ENCODE assay signal across 1 cellular context in the genomic region with DNA sequence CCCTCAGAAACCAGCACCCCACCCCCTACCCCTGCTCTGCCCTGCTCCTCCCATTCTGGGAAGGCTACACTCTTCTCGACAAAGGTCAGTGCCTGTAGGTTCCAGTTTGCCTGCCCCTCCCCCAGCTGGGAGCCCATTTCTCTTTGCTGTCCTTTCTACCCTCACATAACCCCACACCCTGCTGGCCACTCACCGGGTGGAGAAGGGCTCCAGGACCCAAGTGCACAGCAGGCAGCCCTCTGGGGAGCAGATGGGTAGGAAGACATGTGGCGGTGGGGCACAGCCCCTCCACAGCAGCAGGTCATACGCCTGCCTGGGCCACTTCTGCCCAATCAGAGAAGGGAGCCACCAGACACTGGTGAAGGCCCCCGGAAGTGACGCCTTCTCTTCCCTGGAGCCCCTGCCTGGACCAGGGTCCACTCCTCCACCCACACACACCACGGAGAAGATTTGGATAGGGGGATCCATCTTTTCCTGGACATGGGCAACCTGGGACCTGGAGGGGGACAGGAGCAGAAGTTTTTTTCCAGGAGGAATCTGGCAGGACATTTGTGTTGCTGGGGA.
TF ChIP-seq lines count a peak whose summit lies in the region.

A gene (minus strand): TSS at position 326 of the 564 bp plus-strand sequence. CDS start 1,948 bp downstream, outside the sequence.

TF ChIP-seq in HepG2, 621 proteins besides CTCF, POLR2A, EP300 and RAD21 (continued from another document and continues in another):
- TF ChIP-seq HNRNPUL1 (IDR thresholded peaks at IDR 0.05; ENCODE audit: low read depth, low read length): no peak
- no peak for TF ChIP-seq CENPT (CRISPR knock-in tag; IDR thresholded peaks at IDR 0.05; ENCODE audit: low read depth)
- no peak for TF ChIP-seq NFE2L1 (CRISPR knock-in tag; IDR thresholded peaks at IDR 0.05; ENCODE audit: borderline replicate concordance)
- no peak for TF ChIP-seq ZKSCAN1 (IDR thresholded peaks at IDR 0.05; ENCODE audit: low read length)
- no peak for TF ChIP-seq MATR3 (CRISPR knock-in tag; IDR thresholded peaks at IDR 0.05)
- TF ChIP-seq ZNF746 (CRISPR knock-in tag; IDR thresholded peaks at IDR 0.05): peak; percentile 49; the same call in 1 of the 2 replicates
- no peak for TF ChIP-seq NR3C1 (CRISPR knock-in tag; IDR thresholded peaks at IDR 0.05)
- TF ChIP-seq FOXK2 (IDR thresholded peaks at IDR 0.05): no peak
- TF ChIP-seq ZNF720 (CRISPR knock-in tag; IDR thresholded peaks at IDR 0.05): no peak
- no peak for TF ChIP-seq ZNF543 (CRISPR knock-in tag; IDR thresholded peaks at IDR 0.05)
- no peak for TF ChIP-seq ZNF3 (CRISPR knock-in tag; IDR thresholded peaks at IDR 0.05)
- no peak for TF ChIP-seq HNRNPH1 (optimal IDR thresholded peaks at IDR 0.05; ENCODE audit: low read depth, low read length)
- TF ChIP-seq, protein P1, sequence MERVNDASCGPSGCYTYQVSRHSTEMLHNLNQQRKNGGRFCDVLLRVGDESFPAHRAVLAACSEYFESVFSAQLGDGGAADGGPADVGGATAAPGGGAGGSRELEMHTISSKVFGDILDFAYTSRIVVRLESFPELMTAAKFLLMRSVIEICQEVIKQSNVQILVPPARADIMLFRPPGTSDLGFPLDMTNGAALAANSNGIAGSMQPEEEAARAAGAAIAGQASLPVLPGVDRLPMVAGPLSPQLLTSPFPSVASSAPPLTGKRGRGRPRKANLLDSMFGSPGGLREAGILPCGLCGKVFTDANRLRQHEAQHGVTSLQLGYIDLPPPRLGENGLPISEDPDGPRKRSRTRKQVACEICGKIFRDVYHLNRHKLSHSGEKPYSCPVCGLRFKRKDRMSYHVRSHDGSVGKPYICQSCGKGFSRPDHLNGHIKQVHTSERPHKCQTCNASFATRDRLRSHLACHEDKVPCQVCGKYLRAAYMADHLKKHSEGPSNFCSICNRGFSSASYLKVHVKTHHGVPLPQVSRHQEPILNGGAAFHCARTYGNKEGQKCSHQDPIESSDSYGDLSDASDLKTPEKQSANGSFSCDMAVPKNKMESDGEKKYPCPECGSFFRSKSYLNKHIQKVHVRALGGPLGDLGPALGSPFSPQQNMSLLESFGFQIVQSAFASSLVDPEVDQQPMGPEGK (CRISPR knock-in tag; IDR thresholded peaks at IDR 0.05): peak; percentile 95
- no peak for TF ChIP-seq ZNF232 (CRISPR knock-in tag; IDR thresholded peaks at IDR 0.05; ENCODE audit: borderline replicate concordance)
- no peak for TF ChIP-seq KMT2A (CRISPR knock-in tag; IDR thresholded peaks at IDR 0.05)
- no peak for TF ChIP-seq ATRX (CRISPR knock-in tag; IDR thresholded peaks at IDR 0.05; ENCODE audit: borderline replicate concordance)
- TF ChIP-seq, protein P2, sequence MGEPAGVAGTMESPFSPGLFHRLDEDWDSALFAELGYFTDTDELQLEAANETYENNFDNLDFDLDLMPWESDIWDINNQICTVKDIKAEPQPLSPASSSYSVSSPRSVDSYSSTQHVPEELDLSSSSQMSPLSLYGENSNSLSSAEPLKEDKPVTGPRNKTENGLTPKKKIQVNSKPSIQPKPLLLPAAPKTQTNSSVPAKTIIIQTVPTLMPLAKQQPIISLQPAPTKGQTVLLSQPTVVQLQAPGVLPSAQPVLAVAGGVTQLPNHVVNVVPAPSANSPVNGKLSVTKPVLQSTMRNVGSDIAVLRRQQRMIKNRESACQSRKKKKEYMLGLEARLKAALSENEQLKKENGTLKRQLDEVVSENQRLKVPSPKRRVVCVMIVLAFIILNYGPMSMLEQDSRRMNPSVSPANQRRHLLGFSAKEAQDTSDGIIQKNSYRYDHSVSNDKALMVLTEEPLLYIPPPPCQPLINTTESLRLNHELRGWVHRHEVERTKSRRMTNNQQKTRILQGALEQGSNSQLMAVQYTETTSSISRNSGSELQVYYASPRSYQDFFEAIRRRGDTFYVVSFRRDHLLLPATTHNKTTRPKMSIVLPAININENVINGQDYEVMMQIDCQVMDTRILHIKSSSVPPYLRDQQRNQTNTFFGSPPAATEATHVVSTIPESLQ (CRISPR knock-in tag; conservative IDR thresholded peaks at IDR 0.05): no peak
- TF ChIP-seq, protein P3, sequence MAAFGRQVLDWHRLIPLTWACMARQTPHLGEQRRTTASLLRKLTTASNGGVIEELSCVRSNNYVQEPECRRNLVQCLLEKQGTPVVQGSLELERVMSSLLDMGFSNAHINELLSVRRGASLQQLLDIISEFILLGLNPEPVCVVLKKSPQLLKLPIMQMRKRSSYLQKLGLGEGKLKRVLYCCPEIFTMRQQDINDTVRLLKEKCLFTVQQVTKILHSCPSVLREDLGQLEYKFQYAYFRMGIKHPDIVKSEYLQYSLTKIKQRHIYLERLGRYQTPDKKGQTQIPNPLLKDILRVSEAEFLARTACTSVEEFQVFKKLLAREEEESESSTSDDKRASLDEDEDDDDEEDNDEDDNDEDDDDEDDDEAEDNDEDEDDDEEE (CRISPR knock-in tag; IDR thresholded peaks at IDR 0.05): peak; percentile 64; the same call in 1 of the 2 replicates
- peak; percentile 88 for TF ChIP-seq SAP130 (CRISPR knock-in tag; IDR thresholded peaks at IDR 0.05; ENCODE audit: low read depth)
- TF ChIP-seq XRCC5 (optimal IDR thresholded peaks at IDR 0.05; ENCODE audit: low read length): peak; percentile 57
- no peak for TF ChIP-seq POLR2AphosphoS2 (IDR thresholded peaks at IDR 0.05; ENCODE audit: low read depth, low read length)
- TF ChIP-seq, protein P4, sequence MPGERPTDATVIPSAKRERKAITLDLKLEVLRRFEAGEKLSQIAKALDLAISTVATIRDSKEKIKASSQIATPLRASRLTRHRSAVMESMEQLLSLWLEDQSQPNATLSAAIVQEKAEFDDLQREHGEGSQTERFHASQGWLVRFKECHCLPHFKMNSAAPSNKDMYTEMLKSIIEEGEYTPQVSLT (CRISPR knock-in tag; IDR thresholded peaks at IDR 0.05; ENCODE audit: borderline replicate concordance, low read depth): no peak
- TF ChIP-seq, protein P5, sequence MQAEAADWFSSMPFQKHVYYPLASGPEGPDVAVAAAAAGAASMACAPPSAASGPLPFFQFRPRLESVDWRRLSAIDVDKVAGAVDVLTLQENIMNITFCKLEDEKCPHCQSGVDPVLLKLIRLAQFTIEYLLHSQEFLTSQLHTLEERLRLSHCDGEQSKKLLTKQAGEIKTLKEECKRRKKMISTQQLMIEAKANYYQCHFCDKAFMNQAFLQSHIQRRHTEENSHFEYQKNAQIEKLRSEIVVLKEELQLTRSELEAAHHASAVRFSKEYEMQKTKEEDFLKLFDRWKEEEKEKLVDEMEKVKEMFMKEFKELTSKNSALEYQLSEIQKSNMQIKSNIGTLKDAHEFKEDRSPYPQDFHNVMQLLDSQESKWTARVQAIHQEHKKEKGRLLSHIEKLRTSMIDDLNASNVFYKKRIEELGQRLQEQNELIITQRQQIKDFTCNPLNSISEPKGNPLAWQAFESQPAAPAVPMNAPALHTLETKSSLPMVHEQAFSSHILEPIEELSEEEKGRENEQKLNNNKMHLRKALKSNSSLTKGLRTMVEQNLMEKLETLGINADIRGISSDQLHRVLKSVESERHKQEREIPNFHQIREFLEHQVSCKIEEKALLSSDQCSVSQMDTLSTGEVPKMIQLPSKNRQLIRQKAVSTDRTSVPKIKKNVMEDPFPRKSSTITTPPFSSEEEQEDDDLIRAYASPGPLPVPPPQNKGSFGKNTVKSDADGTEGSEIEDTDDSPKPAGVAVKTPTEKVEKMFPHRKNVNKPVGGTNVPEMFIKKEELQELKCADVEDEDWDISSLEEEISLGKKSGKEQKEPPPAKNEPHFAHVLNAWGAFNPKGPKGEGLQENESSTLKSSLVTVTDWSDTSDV (CRISPR knock-in tag; IDR thresholded peaks at IDR 0.05): peak; percentile 32; the same call in 1 of the 2 replicates
- no peak for TF ChIP-seq ESRRA (CRISPR knock-in tag; IDR thresholded peaks at IDR 0.05; ENCODE audit: low read depth)
- TF ChIP-seq, protein P6, sequence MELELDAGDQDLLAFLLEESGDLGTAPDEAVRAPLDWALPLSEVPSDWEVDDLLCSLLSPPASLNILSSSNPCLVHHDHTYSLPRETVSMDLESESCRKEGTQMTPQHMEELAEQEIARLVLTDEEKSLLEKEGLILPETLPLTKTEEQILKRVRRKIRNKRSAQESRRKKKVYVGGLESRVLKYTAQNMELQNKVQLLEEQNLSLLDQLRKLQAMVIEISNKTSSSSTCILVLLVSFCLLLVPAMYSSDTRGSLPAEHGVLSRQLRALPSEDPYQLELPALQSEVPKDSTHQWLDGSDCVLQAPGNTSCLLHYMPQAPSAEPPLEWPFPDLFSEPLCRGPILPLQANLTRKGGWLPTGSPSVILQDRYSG (CRISPR knock-in tag; IDR thresholded peaks at IDR 0.05): no peak
- TF ChIP-seq KDM5B (CRISPR knock-in tag; IDR thresholded peaks at IDR 0.05; ENCODE audit: borderline replicate concordance): peak; percentile 69; the same call in 1 of the 2 replicates
- no peak for TF ChIP-seq AGO2 (optimal IDR thresholded peaks at IDR 0.05; ENCODE audit: low read depth, low read length)
- TF ChIP-seq, protein P7, sequence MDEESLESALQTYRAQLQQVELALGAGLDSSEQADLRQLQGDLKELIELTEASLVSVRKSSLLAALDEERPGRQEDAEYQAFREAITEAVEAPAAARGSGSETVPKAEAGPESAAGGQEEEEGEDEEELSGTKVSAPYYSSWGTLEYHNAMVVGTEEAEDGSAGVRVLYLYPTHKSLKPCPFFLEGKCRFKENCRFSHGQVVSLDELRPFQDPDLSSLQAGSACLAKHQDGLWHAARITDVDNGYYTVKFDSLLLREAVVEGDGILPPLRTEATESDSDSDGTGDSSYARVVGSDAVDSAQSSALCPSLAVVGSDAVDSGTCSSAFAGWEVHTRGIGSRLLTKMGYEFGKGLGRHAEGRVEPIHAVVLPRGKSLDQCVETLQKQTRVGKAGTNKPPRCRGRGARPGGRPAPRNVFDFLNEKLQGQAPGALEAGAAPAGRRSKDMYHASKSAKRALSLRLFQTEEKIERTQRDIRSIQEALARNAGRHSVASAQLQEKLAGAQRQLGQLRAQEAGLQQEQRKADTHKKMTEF (CRISPR knock-in tag; IDR thresholded peaks at IDR 0.05): peak; percentile 85
- no peak for TF ChIP-seq NFKBIZ (CRISPR knock-in tag; IDR thresholded peaks at IDR 0.05)
- TF ChIP-seq, protein P8, sequence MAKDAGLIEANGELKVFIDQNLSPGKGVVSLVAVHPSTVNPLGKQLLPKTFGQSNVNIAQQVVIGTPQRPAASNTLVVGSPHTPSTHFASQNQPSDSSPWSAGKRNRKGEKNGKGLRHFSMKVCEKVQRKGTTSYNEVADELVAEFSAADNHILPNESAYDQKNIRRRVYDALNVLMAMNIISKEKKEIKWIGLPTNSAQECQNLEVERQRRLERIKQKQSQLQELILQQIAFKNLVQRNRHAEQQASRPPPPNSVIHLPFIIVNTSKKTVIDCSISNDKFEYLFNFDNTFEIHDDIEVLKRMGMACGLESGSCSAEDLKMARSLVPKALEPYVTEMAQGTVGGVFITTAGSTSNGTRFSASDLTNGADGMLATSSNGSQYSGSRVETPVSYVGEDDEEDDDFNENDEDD (CRISPR knock-in tag; IDR thresholded peaks at IDR 0.05; ENCODE audit: borderline replicate concordance): no peak
- TF ChIP-seq SSRP1 (CRISPR knock-in tag; IDR thresholded peaks at IDR 0.05): no peak
- no peak for TF ChIP-seq ZNF577 (CRISPR knock-in tag; IDR thresholded peaks at IDR 0.05; ENCODE audit: borderline replicate concordance, low read depth)
- TF ChIP-seq ZSCAN12 (CRISPR knock-in tag; IDR thresholded peaks at IDR 0.05): no peak
- TF ChIP-seq TP53 (CRISPR knock-in tag; conservative IDR thresholded peaks at IDR 0.05): no peak
- TF ChIP-seq MXI1 (IDR thresholded peaks at IDR 0.05; ENCODE audit: borderline replicate concordance, low read depth, low read length): peak; percentile 97; the same call in 2 of the 3 replicates
- TF ChIP-seq, protein P9, sequence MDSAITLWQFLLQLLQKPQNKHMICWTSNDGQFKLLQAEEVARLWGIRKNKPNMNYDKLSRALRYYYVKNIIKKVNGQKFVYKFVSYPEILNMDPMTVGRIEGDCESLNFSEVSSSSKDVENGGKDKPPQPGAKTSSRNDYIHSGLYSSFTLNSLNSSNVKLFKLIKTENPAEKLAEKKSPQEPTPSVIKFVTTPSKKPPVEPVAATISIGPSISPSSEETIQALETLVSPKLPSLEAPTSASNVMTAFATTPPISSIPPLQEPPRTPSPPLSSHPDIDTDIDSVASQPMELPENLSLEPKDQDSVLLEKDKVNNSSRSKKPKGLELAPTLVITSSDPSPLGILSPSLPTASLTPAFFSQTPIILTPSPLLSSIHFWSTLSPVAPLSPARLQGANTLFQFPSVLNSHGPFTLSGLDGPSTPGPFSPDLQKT (CRISPR knock-in tag; IDR thresholded peaks at IDR 0.05; ENCODE audit: borderline replicate concordance): no peak
- no peak for TF ChIP-seq SMARCC2 (IDR thresholded peaks at IDR 0.05)
- TF ChIP-seq HMGA1 (CRISPR knock-in tag; conservative IDR thresholded peaks at IDR 0.05): no peak
- peak; percentile 65 for TF ChIP-seq ZNF143 (CRISPR knock-in tag; IDR thresholded peaks at IDR 0.05)
- no peak for TF ChIP-seq ZSCAN20 (CRISPR knock-in tag; IDR thresholded peaks at IDR 0.05; ENCODE audit: borderline replicate concordance)
- TF ChIP-seq JDP2 (CRISPR knock-in tag; IDR thresholded peaks at IDR 0.05; ENCODE audit: borderline replicate concordance): no peak
- TF ChIP-seq TBX3 (IDR thresholded peaks at IDR 0.05; ENCODE audit: borderline replicate concordance): no peak
- peak; percentile 84 for TF ChIP-seq THAP11 (CRISPR knock-in tag; IDR thresholded peaks at IDR 0.05)
- TF ChIP-seq BORCS8-MEF2B (CRISPR knock-in tag; IDR thresholded peaks at IDR 0.05): peak; percentile 73
- TF ChIP-seq SIN3B (IDR thresholded peaks at IDR 0.05; ENCODE audit: low read length): 0 out of 2 replicates have a peak, but pooled peaks have one; percentile 23
- TF ChIP-seq ELF4 (CRISPR knock-in tag; IDR thresholded peaks at IDR 0.05; ENCODE audit: borderline replicate concordance): peak; percentile 46; the same call in 1 of the 2 replicates
- no peak for TF ChIP-seq ZNF724P (CRISPR knock-in tag; IDR thresholded peaks at IDR 0.05; ENCODE audit: borderline replicate concordance)
- TF ChIP-seq RELA (CRISPR knock-in tag; IDR thresholded peaks at IDR 0.05): no peak
